30 cellular contexts compared by ENCODE assay signal in genomic region chr17:38361700-38362465, GRCh38. TPM values are rescaled to one million over a fixed set of nuclear protein-coding genes. Genes with fewer than 3 reads are reported as not detected.
DNase-seq lines count a peak whose midpoint lies in the region; ATAC-seq, FAIRE-seq and TF ChIP-seq lines count a peak whose summit lies in the region.
"Had no signal": no experiment of that assay in that cellular context is flagged by ENCODE, and none has a peak within 500 bp of the region (broad histone marks: within the 10 kb centered on the region; RNA-seq: fewer than 3 reads in every experiment).

No MANE protein-coding gene starts in this region.

- H3K27me3 Mint-ChIP-seq in CD4-positive, CD25-positive, alpha-beta regulatory T cell: no peaks in the 10 kb centered on the region
- no peaks in the 10 kb centered on the region for H3K27me3 Mint-ChIP-seq in astrocyte (ENCODE audit: low read depth, unreplicated experiment)
- H3K27me3 Mint-ChIP-seq: activated CD4-positive, alpha-beta T cell treated with anti-CD3 and anti-CD28 coated beads, Interleukin-2, amount 10 ng/mL, durations not matched to agents 7 days and 5 days; memory B cell; naive thymus-derived CD4-positive, alpha-beta T cell; stimulated activated memory B cell treated with anti-CD40 and anti-IgM and Interleukin-4, amounts not matched to agents 10 μg/mL and 1 μg/mL and 100 μg/mL, for 72 hours had no signal

- ATAC-seq in CD4-positive, CD25-positive, alpha-beta regulatory T cell (ENCODE audit: low read depth in 2 of 2): no peak
- no peak for ATAC-seq in GM21447 (IDR thresholded peaks at IDR 0.05; ENCODE audit: unreplicated experiment)
- ATAC-seq in HG03460 (IDR thresholded peaks at IDR 0.05; ENCODE audit: unreplicated experiment): no peak
- ATAC-seq: naive thymus-derived CD4-positive, alpha-beta T cell; SK-N-SH treated with all-trans-retinoic acid at 6 μM for 48 hours; stimulated activated memory B cell treated with anti-CD40 and anti-IgM and Interleukin-4, amounts not matched to agents 10 μg/mL and 1 μg/mL and 100 μg/mL, for 72 hours had no signal

- H3K27ac ChIP-seq in CD4-positive, CD25-positive, alpha-beta regulatory T cell (ENCODE audit: insufficient read depth, low read length, poor library complexity, severe bottlenecking): no peak overlapping the region
- no peak overlapping the region for H3K27ac ChIP-seq in astrocyte (ENCODE audit: low read depth, low read length)
- H3K27ac ChIP-seq: KMS-11, WERI-Rb-1 had no signal

- no peak overlapping the region for H2AFZ ChIP-seq in astrocyte (ENCODE audit: low read depth, low read length)

- no peak overlapping the region for H3K4me2 ChIP-seq in astrocyte (ENCODE audit: low read length)
- H3K4me2 ChIP-seq: KMS-11 had no signal

- no peak overlapping the region for H3K4me3 Mint-ChIP-seq in CD4-positive, CD25-positive, alpha-beta regulatory T cell
- H3K4me3 Mint-ChIP-seq in astrocyte (ENCODE audit: unreplicated experiment): no peak overlapping the region
- H3K4me3 Mint-ChIP-seq: activated CD4-positive, alpha-beta T cell treated with anti-CD3 and anti-CD28 coated beads, Interleukin-2, amount 10 ng/mL, durations not matched to agents 7 days and 5 days; activated naive CD4-positive, alpha-beta T cell treated with anti-CD3 and anti-CD28 coated beads for 36 hours; memory B cell; naive thymus-derived CD4-positive, alpha-beta T cell; stimulated activated memory B cell treated with anti-CD40 and anti-IgM and Interleukin-4, amounts not matched to agents 10 μg/mL and 1 μg/mL and 100 μg/mL, for 72 hours; T-helper 2 cell treated with Interferon-gamma antibody and Interleukin-4, amounts not matched to agents 5 μg/mL and 100 μg/mL, for 36 hours had no signal

- H3K9me3 ChIP-seq in CD4-positive, CD25-positive, alpha-beta regulatory T cell (ENCODE audit: control insufficient read depth in 2 of 2, low read length in 2 of 2): no peaks in the 10 kb centered on the region
- H3K9me3 ChIP-seq in astrocyte (ENCODE audit: insufficient read depth, low read depth, low read length): no peaks in the 10 kb centered on the region
- H3K9me3 ChIP-seq: BE2C had no signal

- peaks cover 15% of the 10 kb centered on the region for H3K36me3 Mint-ChIP-seq in CD4-positive, CD25-positive, alpha-beta regulatory T cell
- H3K36me3 Mint-ChIP-seq in astrocyte (ENCODE audit: low read depth, unreplicated experiment): peaks cover 7% of the 10 kb centered on the region

- peaks cover 9 to 17% (median 13%) of the 10 kb centered on the region in 4 donors for H3K4me1 Mint-ChIP-seq in CD4-positive, CD25-positive, alpha-beta regulatory T cell
- peaks cover 23% of the 10 kb centered on the region for H3K4me1 Mint-ChIP-seq in astrocyte (ENCODE audit: low read depth, unreplicated experiment)

- FAIRE-seq in astrocyte (lab: Jason Lieb, UNC): no peak
- FAIRE-seq: A204.1, GM19239 had no signal

- H3K4me3 ChIP-seq in CD4-positive, CD25-positive, alpha-beta regulatory T cell (ENCODE audit: low read depth, low read length): no peak overlapping the region
- H3K4me3 ChIP-seq in astrocyte (ENCODE audit: insufficient read depth, low read depth, low read length): no peak overlapping the region

- no peak for DNase-seq in CD4-positive, CD25-positive, alpha-beta regulatory T cell
- DNase-seq in LoVo (ENCODE audit: low spot score) (peak; percentile 77), astrocyte (ENCODE audit: low read depth) (peak; percentile 23), left kidney (ENCODE audit: low read depth, low spot score) (peak; percentile 22), Ammon's horn (ENCODE audit: low spot score) (no peak), GM19238 (ENCODE audit: insufficient read length, low spot score) (no peak)
- DNase-seq: activated CD4-positive, alpha-beta T cell treated with anti-CD3 and anti-CD28 coated beads, Interleukin-2, amount 10 ng/mL, durations not matched to agents 7 days and 5 days; activated naive CD4-positive, alpha-beta T cell treated with anti-CD3 and anti-CD28 coated beads for 36 hours; activated T-cell treated with anti-CD3 and anti-CD28 coated beads, Interleukin-2, amount 50 U/mL, for 48 hours; BE2C; caudate nucleus; dermis blood vessel endothelial cell; glutamatergic neuron; kidney glomerular epithelial cell; naive thymus-derived CD4-positive, alpha-beta T cell; NCI-H1092 treated with DMSO at 0.1 percent for 48 hours; NCI-H1930; retina; stimulated activated CD4-positive, alpha-beta T cell treated with anti-CD3 and anti-CD28 coated beads, Interleukin-4, amount 100 ng/mL, for 1 hour; WERI-Rb-1 had no signal

- peaks cover 66% of the 10 kb centered on the region for H4K20me1 ChIP-seq in astrocyte (ENCODE audit: insufficient read depth, low read length)

- peaks cover 19% of the 10 kb centered on the region for H3K36me3 ChIP-seq in CD4-positive, CD25-positive, alpha-beta regulatory T cell (ENCODE audit: control insufficient read depth, insufficient read depth, low read length)
- H3K36me3 ChIP-seq in astrocyte (ENCODE audit: insufficient read depth, low read length): no peaks in the 10 kb centered on the region

- no peaks in the 10 kb centered on the region for H3K27me3 ChIP-seq in CD4-positive, CD25-positive, alpha-beta regulatory T cell (ENCODE audit: control insufficient read depth, insufficient read depth, low read length)
- H3K27me3 ChIP-seq in astrocyte (ENCODE audit: insufficient read depth, low read length): no peaks in the 10 kb centered on the region
- H3K27me3 ChIP-seq: BE2C had no signal

- no peak overlapping the region for H3K9ac ChIP-seq in astrocyte (ENCODE audit: low read length)
- H3K9ac ChIP-seq: KMS-11 had no signal

- TF ChIP-seq CTCF in astrocyte (IDR thresholded peaks at IDR 0.05; ENCODE audit: insufficient read depth, low read depth, low read length): no peak

- no peaks in the 10 kb centered on the region for H3K9me3 Mint-ChIP-seq in CD4-positive, CD25-positive, alpha-beta regulatory T cell
- no peaks in the 10 kb centered on the region for H3K9me3 Mint-ChIP-seq in astrocyte (ENCODE audit: unreplicated experiment)
- H3K9me3 Mint-ChIP-seq: activated CD4-positive, alpha-beta T cell treated with anti-CD3 and anti-CD28 coated beads, Interleukin-2, amount 10 ng/mL, durations not matched to agents 7 days and 5 days; activated naive CD4-positive, alpha-beta T cell treated with anti-CD3 and anti-CD28 coated beads for 36 hours; memory B cell; naive thymus-derived CD4-positive, alpha-beta T cell; stimulated activated memory B cell treated with anti-CD40 and anti-IgM and Interleukin-4, amounts not matched to agents 10 μg/mL and 1 μg/mL and 100 μg/mL, for 72 hours; T-helper 2 cell treated with Interferon-gamma antibody and Interleukin-4, amounts not matched to agents 5 μg/mL and 100 μg/mL, for 36 hours had no signal

- peaks cover 48% of the 10 kb centered on the region for H3K79me2 ChIP-seq in astrocyte (ENCODE audit: insufficient read depth, low read length)

- no peaks in the 10 kb centered on the region for H3K4me1 ChIP-seq in CD4-positive, CD25-positive, alpha-beta regulatory T cell (ENCODE audit: control insufficient read depth, insufficient read depth, low read length, poor library complexity, severe bottlenecking)
- no peaks in the 10 kb centered on the region for H3K4me1 ChIP-seq in astrocyte (ENCODE audit: insufficient read depth, low read length)
- H3K4me1 ChIP-seq: BE2C had no signal

- H3K27ac Mint-ChIP-seq in CD4-positive, CD25-positive, alpha-beta regulatory T cell: peak overlapping the region in 2 of 3 donors; percentile 14 to 17
- no peak overlapping the region for H3K27ac Mint-ChIP-seq in astrocyte (ENCODE audit: unreplicated experiment)
- H3K27ac Mint-ChIP-seq: activated CD4-positive, alpha-beta T cell treated with anti-CD3 and anti-CD28 coated beads, Interleukin-2, amount 10 ng/mL, durations not matched to agents 7 days and 5 days; activated naive CD4-positive, alpha-beta T cell treated with anti-CD3 and anti-CD28 coated beads for 36 hours; memory B cell; naive thymus-derived CD4-positive, alpha-beta T cell; stimulated activated memory B cell treated with anti-CD40 and anti-IgM and Interleukin-4, amounts not matched to agents 10 μg/mL and 1 μg/mL and 100 μg/mL, for 72 hours; T-helper 2 cell treated with Interferon-gamma antibody and Interleukin-4, amounts not matched to agents 5 μg/mL and 100 μg/mL, for 36 hours had no signal

RNA-seq across cellular contexts. Expression of gene SOCS7, which starts 10.2 kb away (rescaled TPM):
- total RNA-seq in CD4-positive, CD25-positive, alpha-beta regulatory T cell: 14.4 TPM
- polyA plus RNA-seq in CD4-positive, CD25-positive, alpha-beta regulatory T cell: under 1 TPM; 0.32 to 0.47 (median 0.38) TPM
- 16.8 and 17.2 TPM in 2 replicates for total RNA-seq in astrocyte

RNA-seq across cellular contexts. Expression of gene GPR179, which starts 18.1 kb away (rescaled TPM):
- 0.07 TPM for total RNA-seq in CD4-positive, CD25-positive, alpha-beta regulatory T cell
- polyA plus RNA-seq in CD4-positive, CD25-positive, alpha-beta regulatory T cell: not detected
- 0.07 and 0.10 TPM in 2 replicates for total RNA-seq in astrocyte
- total RNA-seq: activated CD4-positive, alpha-beta T cell treated with anti-CD3 and anti-CD28 coated beads, Interleukin-2, amount 10 ng/mL, durations not matched to agents 7 days and 5 days; dermis blood vessel endothelial cell; osteoblast had no signal
- polyA plus RNA-seq: naive thymus-derived CD4-positive, alpha-beta T cell had no signal

Comparison
In these comparisons a context has a peak if more than half of its experiments do, and no peak if none do; other contexts are left out.
1. DNase-seq: peak in LoVo (single experiment), astrocyte (single experiment) and left kidney (single experiment); none in CD4-positive, CD25-positive, alpha-beta regulatory T cell (0 of 3), Ammon's horn (single experiment) and GM19238 (single experiment).